ENCODE assay signal across 17 cellular contexts in the genomic region with DNA sequence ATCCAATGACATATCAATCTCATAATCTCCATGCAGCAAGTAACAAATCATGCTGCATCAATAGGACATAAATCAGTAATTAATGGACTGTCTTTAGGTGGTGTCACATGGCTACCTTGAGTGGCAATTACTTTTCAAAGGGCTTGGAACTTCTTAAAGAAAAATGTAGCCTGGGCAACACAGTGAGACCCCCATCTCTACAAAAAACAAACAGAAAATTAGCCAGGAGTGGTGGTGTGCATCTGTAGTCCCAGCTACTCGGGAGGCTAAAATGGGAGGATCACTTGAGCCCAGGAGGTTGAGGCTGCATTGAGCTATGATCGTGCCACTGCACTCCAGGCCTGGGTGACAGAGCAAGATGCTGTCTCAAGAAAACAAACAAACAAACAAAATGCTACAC. TPM values are rescaled to one million over a fixed set of nuclear protein-coding genes. Genes with fewer than 3 reads are reported as not detected.
DNase-seq lines count a peak whose midpoint lies in the region; ATAC-seq and TF ChIP-seq lines count a peak whose summit lies in the region.
"Had no signal": no experiment of that assay in that cellular context is flagged by ENCODE, and none has a peak within 500 bp of the region (broad histone marks: within the 10 kb centered on the region; RNA-seq: fewer than 3 reads in every experiment).

No MANE protein-coding gene starts in this region.

- H3K27me3 ChIP-seq in left ventricle myocardium inferior (ENCODE audit: low read depth) (no peaks in the 10 kb centered on the region), thoracic aorta (replicated peaks; ENCODE audit: insufficient read depth) (no peaks in the 10 kb centered on the region)

- TF ChIP-seq CTCF in left ventricle myocardium inferior (IDR thresholded peaks at IDR 0.05; ENCODE audit: borderline replicate concordance) (no peak), coronary artery (IDR thresholded peaks at IDR 0.05) (no peak), nephron (IDR thresholded peaks at IDR 0.05; ENCODE audit: unreplicated experiment in 3 of 3) (no peak), thoracic aorta (IDR thresholded peaks at IDR 0.05) (no peak)

- no peak for DNase-seq in left ventricle myocardium inferior
- DNase-seq in left cardiac atrium = no peak
- no peak for DNase-seq in coronary artery (ENCODE audit: low spot score)
- DNase-seq in thoracic aorta (ENCODE audit: low spot score) = no peak
- no peak for DNase-seq in activated naive CD4-positive, alpha-beta T cell (lab: John Stamatoyannopoulos, UW)
- DNase-seq in T-helper 1 cell = no peak
- DNase-seq: CD8-positive, alpha-beta memory T cell; DMS79 treated with DMSO at 0.1 percent for 48 hours; HCEC 1CT; NCI-H1105 treated with DMSO at 0.1 percent for 48 hours; NCI-H1694; NCI-H2081 treated with DMSO at 0.1 percent for 48 hours; NCI-H446 treated with DMSO at 0.1 percent for 48 hours; SHP77 treated with DMSO at 0.1 percent for 48 hours had no signal

- ATAC-seq in left cardiac atrium = no peak
- no peak for ATAC-seq in thoracic aorta (ENCODE audit: insufficient number of reproducible peaks, low FRiP score, low read depth)
- ATAC-seq in HG03196 (IDR thresholded peaks at IDR 0.05; ENCODE audit: unreplicated experiment) = no peak
- ATAC-seq: GM23338 had no signal

- H3K27me3 Mint-ChIP-seq in nephron (ENCODE audit: low read depth) = no peaks in the 10 kb centered on the region
- H3K27me3 Mint-ChIP-seq: CD8-positive, alpha-beta memory T cell had no signal

- H3K27ac ChIP-seq in left ventricle myocardium inferior (replicated peaks) (peak overlapping the region; percentile 96), coronary artery (peak overlapping the region; percentile 61 to 72), thoracic aorta (peak overlapping the region; percentile 19 to 24)

- peaks cover 23% of the 10 kb centered on the region for H3K36me3 ChIP-seq in left ventricle myocardium inferior
- H3K36me3 ChIP-seq in thoracic aorta = no peaks in the 10 kb centered on the region

- peaks cover 38% of the 10 kb centered on the region for H3K36me3 Mint-ChIP-seq in nephron (ENCODE audit: low read depth)

- peak overlapping the region in 1 of 3 experiments; percentile 64 for H3K4me3 Mint-ChIP-seq in nephron
- H3K4me3 Mint-ChIP-seq: CD8-positive, alpha-beta memory T cell; GM23338 had no signal

- H3K4me3 ChIP-seq in left ventricle myocardium inferior (no peak overlapping the region), coronary artery (no peak overlapping the region), thoracic aorta (no peak overlapping the region)
- H3K4me3 ChIP-seq: GM23338 had no signal

- intact Hi-C loops in left ventricle myocardium inferior (cut with micrococcal nuclease) (no loop called here), left cardiac atrium (cut with DNase I) (loop anchor here (2.0 to 10.0 kb wide), 3 partner anchors 51 to 123 kb away; a partner anchor contains a TSS)

- H3K9me3 ChIP-seq in left ventricle myocardium inferior (replicated peaks) (no peaks in the 10 kb centered on the region), thoracic aorta (no peaks in the 10 kb centered on the region)

- H3K4me1 Mint-ChIP-seq in nephron = peaks cover 74% of the 10 kb centered on the region

- H3K4me1 ChIP-seq in left ventricle myocardium inferior (peaks cover 94% of the 10 kb centered on the region), thoracic aorta (ENCODE audit: control insufficient read depth in 1 of 2, low read depth in 2 of 2) (peaks cover 24 to 74% of the 10 kb centered on the region in 2 donors)

- peak overlapping the region in 2 of 3 experiments; percentile 96 to 99 for H3K27ac Mint-ChIP-seq in nephron
- H3K27ac Mint-ChIP-seq: CD8-positive, alpha-beta memory T cell; GM23338 had no signal

- H3K9me3 Mint-ChIP-seq in nephron = no peaks in the 10 kb centered on the region
- H3K9me3 Mint-ChIP-seq: CD8-positive, alpha-beta memory T cell; GM23338 had no signal

RNA-seq across cellular contexts. Expression of a gene that starts 23.6 kb away (rescaled TPM):
- total RNA-seq in left ventricle myocardium inferior (9.3 TPM), left cardiac atrium (10 to 100 TPM; 11.4 to 15.4 TPM), thoracic aorta (10 to 100 TPM; 13.0 to 22.7 TPM)

Comparison
In these comparisons a context has a peak if more than half of its experiments do, and no peak if none do; other contexts are left out.
1. H3K27ac ChIP-seq: peak in every context shown above with its lines; median percentile 96 in left ventricle myocardium inferior; 66 in coronary artery; 22 in thoracic aorta.